In the genomic region with DNA sequence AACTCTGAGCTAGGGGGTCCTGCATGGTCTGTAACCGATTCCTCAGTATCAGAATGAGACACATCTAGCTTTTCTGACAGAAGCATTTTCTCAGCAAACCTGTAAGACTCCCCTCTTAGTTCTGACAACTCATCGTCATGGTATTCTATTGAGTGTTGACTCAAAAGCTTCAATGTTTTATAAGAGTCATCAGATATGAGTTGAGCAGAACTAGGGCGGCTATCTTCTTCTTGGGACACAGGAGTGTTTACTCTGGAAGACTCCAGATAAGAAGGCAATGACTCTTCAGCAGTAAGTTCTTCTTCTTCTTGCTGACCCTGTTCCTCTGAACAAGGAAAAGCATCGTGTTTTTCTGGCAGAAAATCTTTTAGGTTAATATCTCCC, we compare ENCODE assay signal across 25 cellular contexts.
A peak's percentile ranks its signal among the peaks of the same experiment; 100 is the strongest.
DNase-seq lines count a peak whose midpoint lies in the region; ATAC-seq and TF ChIP-seq lines count a peak whose summit lies in the region.
"Had no signal": no experiment of that assay in that cellular context is flagged by ENCODE, and none has a peak within 500 bp of the region (broad histone marks: within the 10 kb centered on the region; RNA-seq: fewer than 3 reads in every experiment).

No MANE protein-coding gene starts in this region.

- ATAC-seq in lower lobe of right lung (peak; percentile 49 to 65), HG03442 (IDR thresholded peaks at IDR 0.05; ENCODE audit: unreplicated experiment) (no peak)
- no peak for ATAC-seq in activated naive CD8-positive, alpha-beta T cell treated with anti-CD3 and anti-CD28 coated beads, Interleukin-2, amount 50 U/mL, for 24 hours

- no peaks in the 10 kb centered on the region for H3K4me1 ChIP-seq in lower lobe of right lung
- H3K4me1 ChIP-seq: BE2C, Peyer's patch had no signal

- H3K27ac Mint-ChIP-seq in activated naive CD8-positive, alpha-beta T cell treated with anti-CD3 and anti-CD28 coated beads, Interleukin-2, amount 50 U/mL, for 24 hours, result no peak overlapping the region
- H3K27ac Mint-ChIP-seq: CD14-positive monocyte; CD8-positive, alpha-beta memory T cell had no signal

- H3K4me1 Mint-ChIP-seq in activated naive CD8-positive, alpha-beta T cell treated with anti-CD3 and anti-CD28 coated beads, Interleukin-2, amount 50 U/mL, for 24 hours, result no peaks in the 10 kb centered on the region
- H3K4me1 Mint-ChIP-seq: CD14-positive monocyte; CD8-positive, alpha-beta memory T cell had no signal

- H3K9me3 Mint-ChIP-seq in activated naive CD8-positive, alpha-beta T cell treated with anti-CD3 and anti-CD28 coated beads, Interleukin-2, amount 50 U/mL, for 24 hours, result no peaks in the 10 kb centered on the region
- H3K9me3 Mint-ChIP-seq: CD8-positive, alpha-beta memory T cell had no signal

- intact Hi-C loops in lower lobe of right lung (cut with DNase I), result no loop called here

- no peaks in the 10 kb centered on the region for H3K9me3 ChIP-seq in lower lobe of right lung
- H3K9me3 ChIP-seq: BE2C, Peyer's patch had no signal

- no peaks in the 10 kb centered on the region for H3K27me3 ChIP-seq in brain microvascular endothelial cell (replicated peaks)
- no peaks in the 10 kb centered on the region for H3K27me3 ChIP-seq in lower lobe of right lung (ENCODE audit: low read depth)
- H3K27me3 ChIP-seq: BE2C, Peyer's patch had no signal

- H3K4me3 ChIP-seq in GM08714 (ENCODE audit: low read length) (peak overlapping the region; percentile 51; the same call in 1 of the 2 replicates), brain microvascular endothelial cell (ENCODE audit: low read depth, low read length) (no peak overlapping the region), lower lobe of right lung (no peak overlapping the region)
- H3K4me3 ChIP-seq: GM23248, Peyer's patch, SK-N-MC had no signal

- no peak overlapping the region for H3K4me3 Mint-ChIP-seq in activated naive CD8-positive, alpha-beta T cell treated with anti-CD3 and anti-CD28 coated beads, Interleukin-2, amount 50 U/mL, for 24 hours
- H3K4me3 Mint-ChIP-seq: CD14-positive monocyte; CD8-positive, alpha-beta memory T cell had no signal

- TF ChIP-seq CTCF in brain microvascular endothelial cell (IDR thresholded peaks at IDR 0.05; ENCODE audit: low read depth, low read length, missing control alignments) (no peak), lower lobe of right lung (IDR thresholded peaks at IDR 0.05) (no peak)

- DNase-seq in OCI-M1 (lab: John Stamatoyannopoulos, UW) (peak; percentile 89), brain microvascular endothelial cell (peak; percentile 53), lower lobe of right lung (no peak), DMS114 treated with DMSO at 0.1 percent for 48 hours (lab: John Stamatoyannopoulos, UW; ENCODE audit: unreplicated experiment) (no peak), cerebellar cortex (ENCODE audit: low spot score) (no peak)
- no peak for DNase-seq in activated naive CD8-positive, alpha-beta T cell treated with anti-CD3 and anti-CD28 coated beads, Interleukin-2, amount 50 U/mL, for 24 hours
- DNase-seq: 8988T; ACHN; BE2C; CD8-positive, alpha-beta memory T cell; DMS153; GM23248; H7; KBM-7; MV-4-11; NCI-H2029; NCI-H446 treated with DMSO at 0.1 percent for 48 hours; NCI-H526; NCI-H82; Peyer's patch; SHP77 treated with DMSO at 0.1 percent for 48 hours had no signal

- H3K36me3 Mint-ChIP-seq in activated naive CD8-positive, alpha-beta T cell treated with anti-CD3 and anti-CD28 coated beads, Interleukin-2, amount 50 U/mL, for 24 hours (ENCODE audit: low read depth), result no peaks in the 10 kb centered on the region
- H3K36me3 Mint-ChIP-seq: CD14-positive monocyte had no signal

- in situ Hi-C loops in brain microvascular endothelial cell (cut with HindIII; ENCODE audit: low pct_ligation_motif_present, low sequenced_read_pairs), result no loop called here

- peaks cover 2% of the 10 kb centered on the region for H3K27me3 Mint-ChIP-seq in activated naive CD8-positive, alpha-beta T cell treated with anti-CD3 and anti-CD28 coated beads, Interleukin-2, amount 50 U/mL, for 24 hours

- H3K27ac ChIP-seq in brain microvascular endothelial cell, result no peak overlapping the region
- no peak overlapping the region for H3K27ac ChIP-seq in lower lobe of right lung
- H3K27ac ChIP-seq: GM23248, Peyer's patch, SK-N-MC had no signal

- H3K36me3 ChIP-seq in brain microvascular endothelial cell (replicated peaks) (no peaks in the 10 kb centered on the region), lower lobe of right lung (peaks cover 4% of the 10 kb centered on the region)
- H3K36me3 ChIP-seq: BE2C had no signal

Comparison
In these comparisons a context has a peak if more than half of its experiments do, and no peak if none do; other contexts are left out.
1. DNase-seq: peak in OCI-M1 (single experiment) and brain microvascular endothelial cell (single experiment); none in lower lobe of right lung (single experiment), DMS114 treated with DMSO at 0.1 percent for 48 hours (single experiment), activated naive CD8-positive, alpha-beta T cell treated with anti-CD3 and anti-CD28 coated beads, Interleukin-2, amount 50 U/mL, for 24 hours (single experiment) and cerebellar cortex (single experiment).
2. ATAC-seq: peak in lower lobe of right lung (2 of 2); none in activated naive CD8-positive, alpha-beta T cell treated with anti-CD3 and anti-CD28 coated beads, Interleukin-2, amount 50 U/mL, for 24 hours (single experiment) and HG03442 (single experiment).